ENCODE assay signal across 10 cellular contexts in genomic region chr6:137736048-137736846, GRCh38.
DNase-seq lines count a peak whose midpoint lies in the region; ATAC-seq, FAIRE-seq and TF ChIP-seq lines count a peak whose summit lies in the region.
"Had no signal": no experiment of that assay in that cellular context is flagged by ENCODE, and none has a peak within 500 bp of the region (broad histone marks: within the 10 kb centered on the region; RNA-seq: fewer than 3 reads in every experiment).

No MANE protein-coding gene starts in this region.

- H2AFZ ChIP-seq in OCI-LY3 (ENCODE audit: low read depth, low read length): no peak overlapping the region

- no peak for FAIRE-seq in RCC 7860 (lab: Jason Lieb, UNC)

- no peaks in the 10 kb centered on the region for H3K9me3 Mint-ChIP-seq in activated naive CD8-positive, alpha-beta T cell (ENCODE audit: low read depth)
- no peaks in the 10 kb centered on the region for H3K9me3 Mint-ChIP-seq in activated naive CD8-positive, alpha-beta T cell treated with anti-CD3 and anti-CD28 coated beads for 36 hours
- H3K9me3 Mint-ChIP-seq: IgD-negative memory B cell had no signal

- H3K4me1 ChIP-seq in OCI-LY3 (ENCODE audit: low read length) (peaks cover 12% of the 10 kb centered on the region), thymus (ENCODE audit: control insufficient read depth, insufficient read depth, low read length) (peaks cover 52% of the 10 kb centered on the region)

- H3K79me2 ChIP-seq in OCI-LY3 (ENCODE audit: low read length): no peaks in the 10 kb centered on the region

- no peak overlapping the region for H3K27ac ChIP-seq in OCI-LY3 (ENCODE audit: low read length)
- peak overlapping the region; percentile 81 for H3K27ac ChIP-seq in thymus (ENCODE audit: low read depth)
- H3K27ac ChIP-seq in substantia nigra (ENCODE audit: low read depth, low read length, poor library complexity, severe bottlenecking): no peak overlapping the region

- H3K4me2 ChIP-seq in OCI-LY3 (ENCODE audit: low read length): peak overlapping the region; percentile 10; the same call in 1 of the 2 replicates

- 8% methylated on average over 6 of the region's 6 CpGs for WGBS in thymus

- H3K36me3 ChIP-seq in OCI-LY3 (replicated peaks; ENCODE audit: low read depth, low read length) (no peaks in the 10 kb centered on the region), thymus (ENCODE audit: control insufficient read depth, insufficient read depth) (no peaks in the 10 kb centered on the region)

- peaks cover 1% of the 10 kb centered on the region for H3K27me3 Mint-ChIP-seq in activated naive CD8-positive, alpha-beta T cell
- H3K27me3 Mint-ChIP-seq in activated naive CD8-positive, alpha-beta T cell treated with anti-CD3 and anti-CD28 coated beads for 36 hours: no peaks in the 10 kb centered on the region

- H3K27me3 ChIP-seq in OCI-LY3 (ENCODE audit: low read depth, low read length): no peaks in the 10 kb centered on the region
- H3K27me3 ChIP-seq in thymus (ENCODE audit: control insufficient read depth, insufficient read depth): no peaks in the 10 kb centered on the region

- H3K4me1 Mint-ChIP-seq in activated naive CD8-positive, alpha-beta T cell (ENCODE audit: low read depth): peaks cover 24% of the 10 kb centered on the region
- H3K4me1 Mint-ChIP-seq in activated naive CD8-positive, alpha-beta T cell treated with anti-CD3 and anti-CD28 coated beads for 36 hours: peaks cover 12% of the 10 kb centered on the region

- peak overlapping the region; percentile 68 for H3K27ac Mint-ChIP-seq in activated naive CD8-positive, alpha-beta T cell
- no peak overlapping the region for H3K27ac Mint-ChIP-seq in activated naive CD8-positive, alpha-beta T cell treated with anti-CD3 and anti-CD28 coated beads for 36 hours

- ATAC-seq in HG02798 (IDR thresholded peaks at IDR 0.05; ENCODE audit: poor library complexity, unreplicated experiment): peak; percentile 85

- DNase-seq in activated naive CD8-positive, alpha-beta T cell treated with anti-CD3 and anti-CD28 coated beads for 36 hours: no peak
- DNase-seq in iPS-NIHi11 (ENCODE audit: low spot score) (no peak), RCC 7860 (ENCODE audit: low spot score) (no peak), substantia nigra (lab: John Stamatoyannopoulos, UW) (no peak)
- DNase-seq: T1000 had no signal

- no peaks in the 10 kb centered on the region for H4K20me1 ChIP-seq in OCI-LY3 (ENCODE audit: insufficient read depth, low read length)

- TF ChIP-seq CTCF in OCI-LY3 (IDR thresholded peaks at IDR 0.05; ENCODE audit: low read depth, low read length): no peak

- no peak overlapping the region for H3K4me3 Mint-ChIP-seq in activated naive CD8-positive, alpha-beta T cell
- no peak overlapping the region for H3K4me3 Mint-ChIP-seq in activated naive CD8-positive, alpha-beta T cell treated with anti-CD3 and anti-CD28 coated beads for 36 hours
- H3K4me3 Mint-ChIP-seq: IgD-negative memory B cell had no signal

- H3K9me3 ChIP-seq in OCI-LY3 (ENCODE audit: insufficient read depth, low read length): no peaks in the 10 kb centered on the region
- H3K9me3 ChIP-seq in thymus (ENCODE audit: control insufficient read depth): no peaks in the 10 kb centered on the region

- H3K9ac ChIP-seq in OCI-LY3 (ENCODE audit: low read length): no peak overlapping the region

- peaks cover 3% of the 10 kb centered on the region for H3K36me3 Mint-ChIP-seq in activated naive CD8-positive, alpha-beta T cell
- no peaks in the 10 kb centered on the region for H3K36me3 Mint-ChIP-seq in activated naive CD8-positive, alpha-beta T cell treated with anti-CD3 and anti-CD28 coated beads for 36 hours

- no peak overlapping the region for H3K4me3 ChIP-seq in OCI-LY3 (ENCODE audit: low read length)
- no peak overlapping the region for H3K4me3 ChIP-seq in thymus (ENCODE audit: low read length)
